Comparison of ENCODE assay signal across 20 cellular contexts in genomic region chr21:36830041-36830440, GRCh38.
"Had no signal": no experiment of that assay in that cellular context is flagged by ENCODE, and none has a peak within 500 bp of the region (broad histone marks: within the 10 kb centered on the region; RNA-seq: fewer than 3 reads in every experiment).

No MANE protein-coding gene starts in this region.

- H3K4me2 ChIP-seq: smooth muscle cell had no signal

- ATAC-seq: naive thymus-derived CD4-positive, alpha-beta T cell; pancreas; right cardiac atrium had no signal

- H3K9me3 ChIP-seq: left ventricle myocardium inferior, pancreas, thyroid gland had no signal

- H3K4me1 Mint-ChIP-seq: neural crest cell had no signal

- H3K4me1 ChIP-seq: pancreas, thyroid gland had no signal

- H3K9me3 Mint-ChIP-seq: naive thymus-derived CD4-positive, alpha-beta T cell; neural crest cell; type B pancreatic cell had no signal

- FAIRE-seq: pancreas, urothelium cell line had no signal

- H3K36me3 ChIP-seq: left ventricle myocardium inferior, pancreas, thyroid gland had no signal

- H3K27me3 Mint-ChIP-seq: naive thymus-derived CD4-positive, alpha-beta T cell had no signal

- H3K4me3 ChIP-seq: coronary artery, left ventricle myocardium inferior, lung, pancreas, smooth muscle cell, thyroid gland had no signal

- H3K27ac ChIP-seq: coronary artery, left ventricle myocardium inferior, pancreas, thyroid gland had no signal

- DNase-seq: effector CD8-positive, alpha-beta T cell; foreskin melanocyte; head of caudate nucleus; hippocampal formation; left ventricle myocardium inferior; mesenchymal stem cell; naive thymus-derived CD4-positive, alpha-beta T cell; occipital lobe; pancreas; right cardiac atrium; stimulated activated CD4-positive, alpha-beta T cell treated with anti-CD3 and anti-CD28 coated beads, Interleukin-2, amount 100 ng/mL, for 48 hours; stimulated activated naive CD4-positive, alpha-beta T cell treated with Interleukin-2 at 50 U/mL for 16 hours; thyroid gland had no signal

- H3K4me3 Mint-ChIP-seq: naive thymus-derived CD4-positive, alpha-beta T cell; neural crest cell; type B pancreatic cell had no signal

- H3K36me3 Mint-ChIP-seq: type B pancreatic cell had no signal

- H3K27ac Mint-ChIP-seq: naive thymus-derived CD4-positive, alpha-beta T cell; progenitor cell of endocrine pancreas; type B pancreatic cell had no signal

- H3K27me3 ChIP-seq: pancreas, thyroid gland had no signal
